ENCODE assay signal across 1 cellular context in the genomic region with DNA sequence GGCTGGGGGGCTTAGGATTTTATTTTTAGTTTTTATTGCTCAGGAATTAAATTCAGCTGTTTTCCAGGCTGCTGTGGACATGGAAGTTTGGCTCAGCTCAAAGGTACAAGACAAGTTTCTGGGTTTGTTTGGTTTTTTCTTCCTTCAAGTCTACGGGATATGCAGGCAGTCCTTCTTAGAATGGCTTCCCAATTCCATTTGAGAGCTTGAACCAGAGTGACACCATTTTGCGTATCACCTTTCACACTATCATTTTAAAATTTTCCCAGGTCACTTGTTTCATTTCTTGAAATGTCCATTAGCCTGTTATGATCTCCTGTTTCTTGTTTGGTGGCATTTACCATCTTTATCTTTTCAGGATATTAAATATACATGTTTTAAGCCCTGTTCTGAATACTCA.
A peak's percentile ranks its signal among the peaks of the same experiment; 100 is the strongest.
TF ChIP-seq lines count a peak whose summit lies in the region.

No MANE protein-coding gene starts in this region.

TF ChIP-seq in K562, 482 proteins besides CTCF, POLR2A, EP300 and RAD21 (continued from another document and continues in another):
- TF ChIP-seq, protein P1, sequence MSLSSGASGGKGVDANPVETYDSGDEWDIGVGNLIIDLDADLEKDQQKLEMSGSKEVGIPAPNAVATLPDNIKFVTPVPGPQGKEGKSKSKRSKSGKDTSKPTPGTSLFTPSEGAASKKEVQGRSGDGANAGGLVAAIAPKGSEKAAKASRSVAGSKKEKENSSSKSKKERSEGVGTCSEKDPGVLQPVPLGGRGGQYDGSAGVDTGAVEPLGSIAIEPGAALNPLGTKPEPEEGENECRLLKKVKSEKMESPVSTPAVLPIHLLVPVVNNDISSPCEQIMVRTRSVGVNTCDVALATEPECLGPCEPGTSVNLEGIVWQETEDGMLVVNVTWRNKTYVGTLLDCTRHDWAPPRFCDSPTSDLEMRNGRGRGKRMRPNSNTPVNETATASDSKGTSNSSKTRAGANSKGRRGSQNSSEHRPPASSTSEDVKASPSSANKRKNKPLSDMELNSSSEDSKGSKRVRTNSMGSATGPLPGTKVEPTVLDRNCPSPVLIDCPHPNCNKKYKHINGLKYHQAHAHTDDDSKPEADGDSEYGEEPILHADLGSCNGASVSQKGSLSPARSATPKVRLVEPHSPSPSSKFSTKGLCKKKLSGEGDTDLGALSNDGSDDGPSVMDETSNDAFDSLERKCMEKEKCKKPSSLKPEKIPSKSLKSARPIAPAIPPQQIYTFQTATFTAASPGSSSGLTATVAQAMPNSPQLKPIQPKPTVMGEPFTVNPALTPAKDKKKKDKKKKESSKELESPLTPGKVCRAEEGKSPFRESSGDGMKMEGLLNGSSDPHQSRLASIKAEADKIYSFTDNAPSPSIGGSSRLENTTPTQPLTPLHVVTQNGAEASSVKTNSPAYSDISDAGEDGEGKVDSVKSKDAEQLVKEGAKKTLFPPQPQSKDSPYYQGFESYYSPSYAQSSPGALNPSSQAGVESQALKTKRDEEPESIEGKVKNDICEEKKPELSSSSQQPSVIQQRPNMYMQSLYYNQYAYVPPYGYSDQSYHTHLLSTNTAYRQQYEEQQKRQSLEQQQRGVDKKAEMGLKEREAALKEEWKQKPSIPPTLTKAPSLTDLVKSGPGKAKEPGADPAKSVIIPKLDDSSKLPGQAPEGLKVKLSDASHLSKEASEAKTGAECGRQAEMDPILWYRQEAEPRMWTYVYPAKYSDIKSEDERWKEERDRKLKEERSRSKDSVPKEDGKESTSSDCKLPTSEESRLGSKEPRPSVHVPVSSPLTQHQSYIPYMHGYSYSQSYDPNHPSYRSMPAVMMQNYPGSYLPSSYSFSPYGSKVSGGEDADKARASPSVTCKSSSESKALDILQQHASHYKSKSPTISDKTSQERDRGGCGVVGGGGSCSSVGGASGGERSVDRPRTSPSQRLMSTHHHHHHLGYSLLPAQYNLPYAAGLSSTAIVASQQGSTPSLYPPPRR (CRISPR knock-in tag; IDR thresholded peaks at IDR 0.05; ENCODE audit: borderline replicate concordance), result no peak
- TF ChIP-seq, protein P2, sequence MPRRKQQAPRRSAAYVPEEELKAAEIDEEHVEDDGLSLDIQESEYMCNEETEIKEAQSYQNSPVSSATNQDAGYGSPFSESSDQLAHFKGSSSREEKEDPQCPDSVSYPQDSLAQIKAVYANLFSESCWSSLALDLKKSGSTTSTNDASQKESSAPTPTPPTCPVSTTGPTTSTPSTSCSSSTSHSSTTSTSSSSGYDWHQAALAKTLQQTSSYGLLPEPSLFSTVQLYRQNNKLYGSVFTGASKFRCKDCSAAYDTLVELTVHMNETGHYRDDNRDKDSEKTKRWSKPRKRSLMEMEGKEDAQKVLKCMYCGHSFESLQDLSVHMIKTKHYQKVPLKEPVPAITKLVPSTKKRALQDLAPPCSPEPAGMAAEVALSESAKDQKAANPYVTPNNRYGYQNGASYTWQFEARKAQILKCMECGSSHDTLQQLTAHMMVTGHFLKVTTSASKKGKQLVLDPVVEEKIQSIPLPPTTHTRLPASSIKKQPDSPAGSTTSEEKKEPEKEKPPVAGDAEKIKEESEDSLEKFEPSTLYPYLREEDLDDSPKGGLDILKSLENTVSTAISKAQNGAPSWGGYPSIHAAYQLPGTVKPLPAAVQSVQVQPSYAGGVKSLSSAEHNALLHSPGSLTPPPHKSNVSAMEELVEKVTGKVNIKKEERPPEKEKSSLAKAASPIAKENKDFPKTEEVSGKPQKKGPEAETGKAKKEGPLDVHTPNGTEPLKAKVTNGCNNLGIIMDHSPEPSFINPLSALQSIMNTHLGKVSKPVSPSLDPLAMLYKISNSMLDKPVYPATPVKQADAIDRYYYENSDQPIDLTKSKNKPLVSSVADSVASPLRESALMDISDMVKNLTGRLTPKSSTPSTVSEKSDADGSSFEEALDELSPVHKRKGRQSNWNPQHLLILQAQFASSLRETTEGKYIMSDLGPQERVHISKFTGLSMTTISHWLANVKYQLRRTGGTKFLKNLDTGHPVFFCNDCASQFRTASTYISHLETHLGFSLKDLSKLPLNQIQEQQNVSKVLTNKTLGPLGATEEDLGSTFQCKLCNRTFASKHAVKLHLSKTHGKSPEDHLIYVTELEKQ (CRISPR knock-in tag; IDR thresholded peaks at IDR 0.05), result no peak
- TF ChIP-seq, protein P3, sequence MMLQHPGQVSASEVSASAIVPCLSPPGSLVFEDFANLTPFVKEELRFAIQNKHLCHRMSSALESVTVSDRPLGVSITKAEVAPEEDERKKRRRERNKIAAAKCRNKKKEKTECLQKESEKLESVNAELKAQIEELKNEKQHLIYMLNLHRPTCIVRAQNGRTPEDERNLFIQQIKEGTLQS (IDR thresholded peaks at IDR 0.05), result no peak
- TF ChIP-seq, protein P3 (CRISPR knock-in tag; conservative IDR thresholded peaks at IDR 0.05), result no peak
- TF ChIP-seq ZNF695 (CRISPR knock-in tag; IDR thresholded peaks at IDR 0.05) (peak; percentile 45; the same call in 1 of the 2 replicates), DNMT1 (IDR thresholded peaks at IDR 0.05) (no peak), XRCC4 (IDR thresholded peaks at IDR 0.05; ENCODE audit: extremely low read depth, insufficient read depth, insufficient read length) (no peak), ZNF197 (CRISPR knock-in tag; IDR thresholded peaks at IDR 0.05; ENCODE audit: low read depth) (0 out of 2 replicates have a peak, but pooled peaks have one; percentile 29), NR2C2 (CRISPR knock-in tag; IDR thresholded peaks at IDR 0.05) (no peak), NR2C2 (tag; IDR thresholded peaks at IDR 0.05) (no peak), ZNF41 (CRISPR knock-in tag; conservative IDR thresholded peaks at IDR 0.05) (no peak), ZNF311 (CRISPR knock-in tag; IDR thresholded peaks at IDR 0.05) (no peak), KDM4B (IDR thresholded peaks at IDR 0.05; ENCODE audit: borderline replicate concordance in 2 of 2, low read depth in 1 of 2) (no peak), HCFC1 (IDR thresholded peaks at IDR 0.05; ENCODE audit: low read depth, low read length) (no peak), PHF8 (IDR thresholded peaks at IDR 0.05; ENCODE audit: borderline replicate concordance, low read length) (no peak), NFE2 (IDR thresholded peaks at IDR 0.05; ENCODE audit: low read depth) (no peak), TGIF2 (CRISPR knock-in tag; IDR thresholded peaks at IDR 0.05) (no peak), ZBTB1 (CRISPR knock-in tag; IDR thresholded peaks at IDR 0.05; ENCODE audit: borderline replicate concordance, low read depth) (no peak), ESRRB (CRISPR knock-in tag; IDR thresholded peaks at IDR 0.05; ENCODE audit: borderline replicate concordance) (no peak), ZNF644 (tag; IDR thresholded peaks at IDR 0.05; ENCODE audit: low read depth) (0 out of 2 replicates have a peak, but pooled peaks have one; percentile 21), NR4A1 (CRISPR knock-in tag; IDR thresholded peaks at IDR 0.05) (no peak), NR4A1 (tag; IDR thresholded peaks at IDR 0.05) (peak; percentile 77; the same call in 1 of the 2 replicates), SMAD4 (CRISPR knock-in tag; conservative IDR thresholded peaks at IDR 0.05) (peak; percentile 34; the same call in 1 of the 2 replicates), SMAD2 (IDR thresholded peaks at IDR 0.05; ENCODE audit: low read depth, low read length) (no peak), PCBP1 (IDR thresholded peaks at IDR 0.05; ENCODE audit: low read depth, low read length, poor library complexity, severe bottlenecking) (no peak), KAT7 (CRISPR knock-in tag; IDR thresholded peaks at IDR 0.05; ENCODE audit: borderline replicate concordance) (no peak), MAFG (tag; conservative IDR thresholded peaks at IDR 0.05) (no peak), ETV1 (tag; conservative IDR thresholded peaks at IDR 0.05; ENCODE audit: low read depth) (0 out of 2 replicates have a peak, but pooled peaks have one; percentile 5), PTTG1 (tag; IDR thresholded peaks at IDR 0.05; ENCODE audit: low read depth) (0 out of 2 replicates have a peak, but pooled peaks have one; percentile 36), TAF1 (IDR thresholded peaks at IDR 0.05; ENCODE audit: control insufficient read depth, extremely low read depth, insufficient read depth, low read length, severe bottlenecking) (no peak), ASH1L (IDR thresholded peaks at IDR 0.05; ENCODE audit: borderline replicate concordance, low read depth, partially characterized antibody) (no peak), FOXK1 (CRISPR knock-in tag; IDR thresholded peaks at IDR 0.05; ENCODE audit: borderline replicate concordance) (no peak), ZNF431 (CRISPR knock-in tag; IDR thresholded peaks at IDR 0.05) (no peak), ZNF583 (CRISPR knock-in tag; IDR thresholded peaks at IDR 0.05) (no peak), HNRNPUL1 (IDR thresholded peaks at IDR 0.05; ENCODE audit: low read length) (no peak), TARDBP (IDR thresholded peaks at IDR 0.05) (no peak), BACH1 (tag; IDR thresholded peaks at IDR 0.05) (0 out of 2 replicates have a peak, but pooled peaks have one; percentile 39)
- TF ChIP-seq, protein P4, sequence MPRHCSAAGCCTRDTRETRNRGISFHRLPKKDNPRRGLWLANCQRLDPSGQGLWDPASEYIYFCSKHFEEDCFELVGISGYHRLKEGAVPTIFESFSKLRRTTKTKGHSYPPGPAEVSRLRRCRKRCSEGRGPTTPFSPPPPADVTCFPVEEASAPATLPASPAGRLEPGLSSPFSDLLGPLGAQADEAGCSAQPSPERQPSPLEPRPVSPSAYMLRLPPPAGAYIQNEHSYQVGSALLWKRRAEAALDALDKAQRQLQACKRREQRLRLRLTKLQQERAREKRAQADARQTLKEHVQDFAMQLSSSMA (CRISPR knock-in tag; IDR thresholded peaks at IDR 0.05), result no peak
- TF ChIP-seq, protein P5, sequence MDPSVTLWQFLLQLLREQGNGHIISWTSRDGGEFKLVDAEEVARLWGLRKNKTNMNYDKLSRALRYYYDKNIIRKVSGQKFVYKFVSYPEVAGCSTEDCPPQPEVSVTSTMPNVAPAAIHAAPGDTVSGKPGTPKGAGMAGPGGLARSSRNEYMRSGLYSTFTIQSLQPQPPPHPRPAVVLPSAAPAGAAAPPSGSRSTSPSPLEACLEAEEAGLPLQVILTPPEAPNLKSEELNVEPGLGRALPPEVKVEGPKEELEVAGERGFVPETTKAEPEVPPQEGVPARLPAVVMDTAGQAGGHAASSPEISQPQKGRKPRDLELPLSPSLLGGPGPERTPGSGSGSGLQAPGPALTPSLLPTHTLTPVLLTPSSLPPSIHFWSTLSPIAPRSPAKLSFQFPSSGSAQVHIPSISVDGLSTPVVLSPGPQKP (CRISPR knock-in tag; IDR thresholded peaks at IDR 0.05), result no peak
- TF ChIP-seq, protein P6, sequence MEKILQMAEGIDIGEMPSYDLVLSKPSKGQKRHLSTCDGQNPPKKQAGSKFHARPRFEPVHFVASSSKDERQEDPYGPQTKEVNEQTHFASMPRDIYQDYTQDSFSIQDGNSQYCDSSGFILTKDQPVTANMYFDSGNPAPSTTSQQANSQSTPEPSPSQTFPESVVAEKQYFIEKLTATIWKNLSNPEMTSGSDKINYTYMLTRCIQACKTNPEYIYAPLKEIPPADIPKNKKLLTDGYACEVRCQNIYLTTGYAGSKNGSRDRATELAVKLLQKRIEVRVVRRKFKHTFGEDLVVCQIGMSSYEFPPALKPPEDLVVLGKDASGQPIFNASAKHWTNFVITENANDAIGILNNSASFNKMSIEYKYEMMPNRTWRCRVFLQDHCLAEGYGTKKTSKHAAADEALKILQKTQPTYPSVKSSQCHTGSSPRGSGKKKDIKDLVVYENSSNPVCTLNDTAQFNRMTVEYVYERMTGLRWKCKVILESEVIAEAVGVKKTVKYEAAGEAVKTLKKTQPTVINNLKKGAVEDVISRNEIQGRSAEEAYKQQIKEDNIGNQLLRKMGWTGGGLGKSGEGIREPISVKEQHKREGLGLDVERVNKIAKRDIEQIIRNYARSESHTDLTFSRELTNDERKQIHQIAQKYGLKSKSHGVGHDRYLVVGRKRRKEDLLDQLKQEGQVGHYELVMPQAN (IDR thresholded peaks at IDR 0.05; ENCODE audit: borderline replicate concordance), result no peak
- TF ChIP-seq, protein P7, sequence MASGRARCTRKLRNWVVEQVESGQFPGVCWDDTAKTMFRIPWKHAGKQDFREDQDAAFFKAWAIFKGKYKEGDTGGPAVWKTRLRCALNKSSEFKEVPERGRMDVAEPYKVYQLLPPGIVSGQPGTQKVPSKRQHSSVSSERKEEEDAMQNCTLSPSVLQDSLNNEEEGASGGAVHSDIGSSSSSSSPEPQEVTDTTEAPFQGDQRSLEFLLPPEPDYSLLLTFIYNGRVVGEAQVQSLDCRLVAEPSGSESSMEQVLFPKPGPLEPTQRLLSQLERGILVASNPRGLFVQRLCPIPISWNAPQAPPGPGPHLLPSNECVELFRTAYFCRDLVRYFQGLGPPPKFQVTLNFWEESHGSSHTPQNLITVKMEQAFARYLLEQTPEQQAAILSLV (tag; IDR thresholded peaks at IDR 0.05), result peak; percentile 68
- TF ChIP-seq, protein P8, sequence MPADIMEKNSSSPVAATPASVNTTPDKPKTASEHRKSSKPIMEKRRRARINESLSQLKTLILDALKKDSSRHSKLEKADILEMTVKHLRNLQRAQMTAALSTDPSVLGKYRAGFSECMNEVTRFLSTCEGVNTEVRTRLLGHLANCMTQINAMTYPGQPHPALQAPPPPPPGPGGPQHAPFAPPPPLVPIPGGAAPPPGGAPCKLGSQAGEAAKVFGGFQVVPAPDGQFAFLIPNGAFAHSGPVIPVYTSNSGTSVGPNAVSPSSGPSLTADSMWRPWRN (IDR thresholded peaks at IDR 0.05; ENCODE audit: low read depth), result no peak
- TF ChIP-seq, protein P9, sequence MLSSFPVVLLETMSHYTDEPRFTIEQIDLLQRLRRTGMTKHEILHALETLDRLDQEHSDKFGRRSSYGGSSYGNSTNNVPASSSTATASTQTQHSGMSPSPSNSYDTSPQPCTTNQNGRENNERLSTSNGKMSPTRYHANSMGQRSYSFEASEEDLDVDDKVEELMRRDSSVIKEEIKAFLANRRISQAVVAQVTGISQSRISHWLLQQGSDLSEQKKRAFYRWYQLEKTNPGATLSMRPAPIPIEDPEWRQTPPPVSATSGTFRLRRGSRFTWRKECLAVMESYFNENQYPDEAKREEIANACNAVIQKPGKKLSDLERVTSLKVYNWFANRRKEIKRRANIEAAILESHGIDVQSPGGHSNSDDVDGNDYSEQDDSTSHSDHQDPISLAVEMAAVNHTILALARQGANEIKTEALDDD (IDR thresholded peaks at IDR 0.05), result no peak
- TF ChIP-seq, protein P10, sequence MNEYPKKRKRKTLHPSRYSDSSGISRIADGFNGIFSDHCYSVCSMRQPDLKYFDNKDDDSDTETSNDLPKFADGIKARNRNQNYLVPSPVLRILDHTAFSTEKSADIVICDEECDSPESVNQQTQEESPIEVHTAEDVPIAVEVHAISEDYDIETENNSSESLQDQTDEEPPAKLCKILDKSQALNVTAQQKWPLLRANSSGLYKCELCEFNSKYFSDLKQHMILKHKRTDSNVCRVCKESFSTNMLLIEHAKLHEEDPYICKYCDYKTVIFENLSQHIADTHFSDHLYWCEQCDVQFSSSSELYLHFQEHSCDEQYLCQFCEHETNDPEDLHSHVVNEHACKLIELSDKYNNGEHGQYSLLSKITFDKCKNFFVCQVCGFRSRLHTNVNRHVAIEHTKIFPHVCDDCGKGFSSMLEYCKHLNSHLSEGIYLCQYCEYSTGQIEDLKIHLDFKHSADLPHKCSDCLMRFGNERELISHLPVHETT (CRISPR knock-in tag; conservative IDR thresholded peaks at IDR 0.05 in 1 of 2, IDR thresholded peaks at IDR 0.05 in 1 of 2), result no peak
- TF ChIP-seq, protein P11, sequence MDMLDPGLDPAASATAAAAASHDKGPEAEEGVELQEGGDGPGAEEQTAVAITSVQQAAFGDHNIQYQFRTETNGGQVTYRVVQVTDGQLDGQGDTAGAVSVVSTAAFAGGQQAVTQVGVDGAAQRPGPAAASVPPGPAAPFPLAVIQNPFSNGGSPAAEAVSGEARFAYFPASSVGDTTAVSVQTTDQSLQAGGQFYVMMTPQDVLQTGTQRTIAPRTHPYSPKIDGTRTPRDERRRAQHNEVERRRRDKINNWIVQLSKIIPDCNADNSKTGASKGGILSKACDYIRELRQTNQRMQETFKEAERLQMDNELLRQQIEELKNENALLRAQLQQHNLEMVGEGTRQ (CRISPR knock-in tag; IDR thresholded peaks at IDR 0.05), result no peak
